In the genomic region with DNA sequence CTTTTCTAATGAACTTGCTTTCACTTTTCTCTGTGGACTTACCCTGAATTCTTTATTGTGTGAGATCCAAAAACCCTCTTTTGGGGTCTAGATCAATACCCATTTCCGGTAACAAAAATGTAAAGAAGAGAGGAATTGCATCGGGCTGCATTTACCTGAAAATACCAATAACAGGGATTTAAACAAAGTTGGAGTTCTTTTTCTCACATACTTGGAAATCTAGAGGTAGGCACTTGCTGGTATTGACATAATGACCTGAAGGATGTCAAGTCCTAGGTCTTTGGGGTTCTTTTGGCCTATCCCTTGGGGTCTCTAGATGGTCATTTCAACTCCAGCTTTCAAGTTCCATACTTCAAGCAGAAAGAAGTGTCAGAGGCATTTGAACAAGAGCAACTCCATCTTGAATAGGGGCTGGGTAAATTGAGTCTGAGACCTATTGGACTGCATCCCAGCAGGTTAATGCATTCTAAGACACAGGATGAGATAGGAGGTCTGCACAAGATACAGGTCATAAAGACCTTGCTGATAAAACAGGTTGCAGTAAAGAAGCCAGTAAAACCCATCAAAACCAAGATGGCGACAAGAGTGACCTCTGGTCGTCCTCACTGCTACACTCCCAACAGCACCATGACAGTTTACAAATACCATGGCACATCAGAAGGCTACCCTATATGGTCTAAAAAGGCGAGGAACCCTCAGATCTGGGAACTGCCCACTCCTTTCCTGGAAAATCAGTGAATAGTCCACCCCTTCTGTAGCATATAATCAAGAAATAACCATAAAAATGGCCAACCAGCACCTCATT, we compare ENCODE assay signal across 31 cellular contexts. TPM values are rescaled to one million over a fixed set of nuclear protein-coding genes. Genes with fewer than 3 reads are reported as not detected.
DNase-seq lines count a peak whose midpoint lies in the region; ATAC-seq, FAIRE-seq and TF ChIP-seq lines count a peak whose summit lies in the region.
"Had no signal": no experiment of that assay in that cellular context is flagged by ENCODE, and none has a peak within 500 bp of the region (broad histone marks: within the 10 kb centered on the region; RNA-seq: fewer than 3 reads in every experiment).

No MANE protein-coding gene starts in this region.

- no peak for FAIRE-seq in K562 (lab: Jason Lieb, UNC)
- FAIRE-seq: A204.1, A549, D721Med had no signal

- TSS peak; percentile 97 for BruUV-seq in K562 (replicated peaks; lab: Mats Ljungman, UMichigan)

- no peak overlapping the region for H3K27ac Mint-ChIP-seq in naive thymus-derived CD4-positive, alpha-beta T cell
- H3K27ac Mint-ChIP-seq: B cell; CD14-positive monocyte; CD4-positive, alpha-beta memory T cell; CD4-positive, alpha-beta T cell; CD4-positive, CD25-positive, alpha-beta regulatory T cell; CD8-positive, alpha-beta memory T cell; CD8-positive, alpha-beta T cell had no signal

- peak; percentile 52 for TF ChIP-seq POLR2A in K562 (conservative IDR thresholded peaks at IDR 0.05)

- no peak overlapping the region for H3K9ac ChIP-seq in K562 (ENCODE audit: insufficient read depth in 1 of 2, low read depth in 2 of 2, low read length in 2 of 2)
- H3K9ac ChIP-seq: BLaER1; BLaER1 treated with 17β-estradiol and CSF1 and Interleukin-3, amounts not matched to agents 10 nM and 100 nM had no signal

- H3K4me2 ChIP-seq in K562 (ENCODE audit: insufficient read depth, low read length) = no peak overlapping the region
- H3K4me2 ChIP-seq: A549; BLaER1; BLaER1 treated with 17β-estradiol and CSF1 and Interleukin-3, amounts not matched to agents 10 nM and 100 nM had no signal

- no peak overlapping the region for H3K4me3 Mint-ChIP-seq in naive thymus-derived CD4-positive, alpha-beta T cell
- H3K4me3 Mint-ChIP-seq: B cell; CD14-positive monocyte; CD4-positive, alpha-beta memory T cell; CD4-positive, alpha-beta T cell; CD4-positive, CD25-positive, alpha-beta regulatory T cell; CD8-positive, alpha-beta memory T cell; CD8-positive, alpha-beta T cell had no signal

- peaks cover 0 to 12% (median 9%) of the 10 kb centered on the region in 5 donors for H3K27me3 Mint-ChIP-seq in naive thymus-derived CD4-positive, alpha-beta T cell
- H3K27me3 Mint-ChIP-seq: CD4-positive, alpha-beta memory T cell; CD4-positive, CD25-positive, alpha-beta regulatory T cell had no signal

- H3K27me3 ChIP-seq in K562 (ENCODE audit: control insufficient read depth in 2 of 2, insufficient read depth in 2 of 2, low read length in 2 of 2) = no peaks in the 10 kb centered on the region
- no peaks in the 10 kb centered on the region for H3K27me3 ChIP-seq in naive thymus-derived CD4-positive, alpha-beta T cell (ENCODE audit: control insufficient read depth in 2 of 2, insufficient read depth in 2 of 2, low read length in 2 of 2)
- H3K27me3 ChIP-seq: BE2C; BLaER1; BLaER1 treated with 17β-estradiol and CSF1 and Interleukin-3, amounts not matched to agents 10 nM and 100 nM had no signal

- peaks cover 0 to 22% of the 10 kb centered on the region in 2 experiments; a peak in 4 of 5 replicates for H3K4me1 ChIP-seq in K562 (replicated peaks in 1 of 2; ENCODE audit: control insufficient read depth in 2 of 2, insufficient read depth in 2 of 2, low read length in 2 of 2)
- H3K4me1 ChIP-seq in naive thymus-derived CD4-positive, alpha-beta T cell (ENCODE audit: control insufficient read depth in 2 of 2, insufficient read depth in 2 of 2, low read length in 2 of 2) = no peaks in the 10 kb centered on the region
- H3K4me1 ChIP-seq: A549; BE2C; BLaER1; BLaER1 treated with 17β-estradiol and CSF1 and Interleukin-3, amounts not matched to agents 10 nM and 100 nM; Caco-2 had no signal

- H3K4me1 Mint-ChIP-seq in naive thymus-derived CD4-positive, alpha-beta T cell = peaks cover 6 to 24% (median 8%) of the 10 kb centered on the region in 7 donors

- peak overlapping the region; percentile 58; the same call in 1 of the 3 replicates for H3K27ac ChIP-seq in K562 (ENCODE audit: extremely low read depth, low read depth, low read length)
- H3K27ac ChIP-seq in naive thymus-derived CD4-positive, alpha-beta T cell (ENCODE audit: low read depth, low read length) = no peak overlapping the region
- H3K27ac ChIP-seq: 22Rv1; A549; BLaER1; BLaER1 treated with 17β-estradiol and CSF1 and Interleukin-3, amounts not matched to agents 10 nM and 100 nM; C4-2B had no signal

- POLR2A ChIA-PET in K562 (lab: Yijun Ruan, JAX) = interaction anchor here (0.6 to 1.0 kb wide), 2 partner anchors 11 to 46 kb away, joined by 3 read pairs; no protein-coding TSS in a partner anchor
- POLR2A ChIA-PET in naive thymus-derived CD4-positive, alpha-beta T cell (lab: Charles Lee) = no interaction called here

- in situ Hi-C loops in K562 (cut with MboI) = no loop called here

- no peaks in the 10 kb centered on the region for H3K79me2 ChIP-seq in K562 (ENCODE audit: control insufficient read depth, insufficient read depth, low read length)

- H4K20me1 ChIP-seq in K562 (replicated peaks; ENCODE audit: control insufficient read depth, insufficient read depth, low read length) = no peaks in the 10 kb centered on the region
- H4K20me1 ChIP-seq: BLaER1; BLaER1 treated with 17β-estradiol and CSF1 and Interleukin-3, amounts not matched to agents 10 nM and 100 nM had no signal

- H3K36me3 Mint-ChIP-seq in naive thymus-derived CD4-positive, alpha-beta T cell = peaks cover 0 to 22% (median 0%) of the 10 kb centered on the region in 5 donors
- H3K36me3 Mint-ChIP-seq: CD14-positive monocyte; CD4-positive, CD25-positive, alpha-beta regulatory T cell; CD8-positive, alpha-beta T cell had no signal

- intact Hi-C loops in K562 (cut with micrococcal nuclease) = loop anchor here (2.0 kb wide), 1 partner anchor 47 kb away; no protein-coding TSS in a partner anchor
- intact Hi-C loops in naive thymus-derived CD4-positive, alpha-beta T cell (cut with micrococcal nuclease) = no loop called here

- TF ChIP-seq EP300 in K562 (IDR thresholded peaks at IDR 0.05; ENCODE audit: low read length) = no peak

- H3K9me3 ChIP-seq in K562 (replicated peaks; ENCODE audit: control insufficient read depth, insufficient read depth, low read depth, low read length) = no peaks in the 10 kb centered on the region
- no peaks in the 10 kb centered on the region for H3K9me3 ChIP-seq in naive thymus-derived CD4-positive, alpha-beta T cell (ENCODE audit: control insufficient read depth in 2 of 3, low read length in 3 of 3)
- H3K9me3 ChIP-seq: BE2C, BLaER1, Caco-2 had no signal

- CTCF ChIA-PET in K562 (lab: Yijun Ruan, JAX; ENCODE audit: low intra/inter-chr PET ratio) = no interaction called here
- CTCF ChIA-PET in naive thymus-derived CD4-positive, alpha-beta T cell (lab: Charles Lee) = interaction anchor here (0.7 kb wide), 1 partner anchor 13 kb away, joined by 3 read pairs; no protein-coding TSS in a partner anchor

- peak overlapping the region; percentile 88 for H2AFZ ChIP-seq in K562 (ENCODE audit: low read depth, low read length)

- TF ChIP-seq RAD21 in K562 (CRISPR knock-in tag; conservative IDR thresholded peaks at IDR 0.05 in 1 of 2, IDR thresholded peaks at IDR 0.05 in 1 of 2) = peak in 1 of 2 experiments; percentile 42; a peak in 2 of 4 replicates

- TF ChIP-seq CTCF in K562 (IDR thresholded peaks at IDR 0.05 in 2 of 3, conservative IDR thresholded peaks at IDR 0.05 in 1 of 3; ENCODE audit: insufficient read depth in 2 of 3, low read depth in 1 of 3, low read length in 3 of 3) = no peak

- no peak for DNase-seq in K562 (ENCODE audit: extremely low read depth in 1 of 4, low spot score in 3 of 4)
- DNase-seq in naive thymus-derived CD4-positive, alpha-beta T cell = no peak
- DNase-seq: 8988T; ACHN; AML-193; BE2C; C1 segment of cervical spinal cord; Caco-2; Calu3; CD4-positive, alpha-beta memory T cell; CD4-positive, alpha-beta T cell; CD4-positive, CD25-positive, alpha-beta regulatory T cell; CD8-positive, alpha-beta memory T cell; CD8-positive, alpha-beta T cell; COR-L47; DMS 273 treated with DMSO at 0.1 percent for 48 hours; DMS153; DMS53; DMS79; DMS79 treated with DMSO at 0.1 percent for 48 hours; DND-41; EL had no signal

- WGBS in K562 (ENCODE audit: insufficient coverage, low coverage, missing lambda C conversion rate) = 49% methylated on average over 5 of the region's 5 CpGs

- H3K9me1 ChIP-seq in K562 (ENCODE audit: control insufficient read depth, insufficient read depth, low read length) = no peaks in the 10 kb centered on the region

- peaks cover 0 to 18% (median 0%) of the 10 kb centered on the region in 11 donors for H3K9me3 Mint-ChIP-seq in naive thymus-derived CD4-positive, alpha-beta T cell
- H3K9me3 Mint-ChIP-seq: CD4-positive, alpha-beta T cell; CD8-positive, alpha-beta T cell had no signal

- H3K4me3 ChIP-seq in K562 = no peak overlapping the region
- H3K4me3 ChIP-seq in naive thymus-derived CD4-positive, alpha-beta T cell (ENCODE audit: low read length) = no peak overlapping the region
- H3K4me3 ChIP-seq: A549; BLaER1; BLaER1 treated with 17β-estradiol and CSF1 and Interleukin-3, amounts not matched to agents 10 nM and 100 nM had no signal

- H3K36me3 ChIP-seq in K562 (ENCODE audit: control insufficient read depth, insufficient read depth, low read length) = no peaks in the 10 kb centered on the region
- H3K36me3 ChIP-seq in naive thymus-derived CD4-positive, alpha-beta T cell (ENCODE audit: control insufficient read depth in 2 of 3, insufficient read depth in 3 of 3, low read length in 3 of 3) = no peaks in the 10 kb centered on the region
- H3K36me3 ChIP-seq: BE2C; BLaER1; BLaER1 treated with 17β-estradiol and CSF1 and Interleukin-3, amounts not matched to agents 10 nM and 100 nM had no signal

- ATAC-seq in K562 = no peak
- no peak for ATAC-seq in naive thymus-derived CD4-positive, alpha-beta T cell
- ATAC-seq: A549; CD8-positive, alpha-beta T cell had no signal

RNA-seq across cellular contexts. Expression of a gene that starts 50.8 kb away (rescaled TPM):
- 19.1 and 52.2 TPM in 2 replicates for total RNA-seq in K562 (2011; cell fraction: chromatin; rRNA removed; ENCODE audit: low replicate concordance)
- 7.8 and 14.2 TPM in 2 replicates for total RNA-seq in K562 (2011; cell fraction: nucleolus; rRNA removed)
- total RNA-seq in K562 (2011; cell fraction: nucleoplasm; rRNA removed) = 29.7 and 45.3 TPM in 2 replicates
- total RNA-seq in K562 (2014; rRNA removed) (8.3 and 10.0 TPM in 2 replicates), K562 (2014; rRNA removed; fragmentation: Illumina TruSeq; extraction: Trizol) (21.8 and 25.5 TPM in 2 replicates), K562 (2015; rRNA removed; fragmentation: Illumina TruSeq; extraction: Trizol) (17.4 and 18.4 TPM in 2 replicates), K562 (2021) (18.6 and 22.0 TPM in 2 replicates)
- polyA plus RNA-seq in K562 (2011; rRNA removed) (16.1 and 18.9 TPM in 2 replicates), K562 (2014; fragmentation: Illumina TruSeq; extraction: Trizol) (16.1 and 18.3 TPM in 2 replicates), K562 (2014; fragmentation: Nextera tagmentation; extraction: Ambion mirVana) (10 to 100 TPM; 10.2 to 12.1 TPM), K562 (2014; rRNA removed) (16.3 and 19.1 TPM in 2 replicates)
- 2.8 and 6.9 TPM in 2 replicates for polyA plus RNA-seq in K562 (2011; cell fraction: cytosol; rRNA removed)
- polyA plus RNA-seq in K562 (2011; cell fraction: nucleus; rRNA removed) = 9.7 and 16.2 TPM in 2 replicates
- polyA plus RNA-seq in K562 (2012) = 11.2 and 14.9 TPM in 2 replicates
- polyA minus RNA-seq in K562 (2011; rRNA and poly(A)+ RNA removed) = 20.2 and 25.8 TPM in 2 replicates
- 4.1 and 7.2 TPM in 2 replicates for polyA minus RNA-seq in K562 (2011; cell fraction: cytosol; rRNA and poly(A)+ RNA removed)
- polyA minus RNA-seq in K562 (2011; cell fraction: nucleus; rRNA and poly(A)+ RNA removed) = 10.9 and 32.7 TPM in 2 replicates
- total RNA-seq in naive thymus-derived CD4-positive, alpha-beta T cell = 10 to 100 TPM; 36.9 to 59.0 (median 41.1) TPM
- polyA plus RNA-seq in naive thymus-derived CD4-positive, alpha-beta T cell = 10 to 100 TPM in 1 of 2 donors, 1 to 10 TPM in 1; 9.3 to 17.6 TPM
